In the genomic region with DNA sequence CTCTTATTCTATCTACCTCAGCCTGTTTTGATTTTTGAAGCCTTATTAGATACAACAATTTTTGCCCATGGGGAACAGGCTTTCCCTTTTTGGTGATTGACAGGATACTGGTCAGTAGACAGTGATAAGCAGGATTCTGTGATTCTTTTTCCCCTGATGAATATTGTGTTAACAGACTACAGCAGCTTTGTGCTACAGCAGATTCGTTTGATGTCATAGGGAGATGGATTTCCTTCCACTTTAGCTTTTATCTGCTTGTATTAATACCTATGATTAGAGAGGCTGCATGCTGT, we compare ENCODE assay signal across 17 cellular contexts.
DNase-seq lines count a peak whose midpoint lies in the region; ATAC-seq, FAIRE-seq and TF ChIP-seq lines count a peak whose summit lies in the region.
"Had no signal": no experiment of that assay in that cellular context is flagged by ENCODE, and none has a peak within 500 bp of the region (broad histone marks: within the 10 kb centered on the region; RNA-seq: fewer than 3 reads in every experiment).

No MANE protein-coding gene starts in this region.

- no peaks in the 10 kb centered on the region for H3K9me3 ChIP-seq in astrocyte (ENCODE audit: insufficient read depth, low read depth, low read length)
- no peaks in the 10 kb centered on the region for H3K9me3 ChIP-seq in kidney (ENCODE audit: control insufficient read depth in 1 of 2, low read length in 2 of 2)
- H3K9me3 ChIP-seq: A549 had no signal

- H3K79me2 ChIP-seq in astrocyte (ENCODE audit: insufficient read depth, low read length) = peaks cover 94% of the 10 kb centered on the region

- H3K36me3 Mint-ChIP-seq in CD14-positive monocyte (peaks cover 3 to 5% of the 10 kb centered on the region in 2 donors), astrocyte (ENCODE audit: low read depth, unreplicated experiment) (peaks cover 10% of the 10 kb centered on the region)
- H3K36me3 Mint-ChIP-seq in natural killer cell treated with Interleukin-12 subunit alpha and Interleukin-12 subunit beta and Interleukin-15 and Interleukin-18, amount 100 ng/mL, for 72 hours = peaks cover 4% of the 10 kb centered on the region

- H3K4me1 Mint-ChIP-seq in CD14-positive monocyte (peaks cover 85% of the 10 kb centered on the region), astrocyte (ENCODE audit: low read depth, unreplicated experiment) (peaks cover 69% of the 10 kb centered on the region)
- H3K4me1 Mint-ChIP-seq in natural killer cell treated with Interleukin-12 subunit alpha and Interleukin-12 subunit beta and Interleukin-15 and Interleukin-18, amount 100 ng/mL, for 72 hours (ENCODE audit: low read depth in 2 of 2) = peaks cover 37 to 57% of the 10 kb centered on the region in 2 donors

- no peak overlapping the region for H3K27ac ChIP-seq in astrocyte (ENCODE audit: low read depth, low read length)
- no peak overlapping the region for H3K27ac ChIP-seq in brain microvascular endothelial cell
- no peak overlapping the region for H3K27ac ChIP-seq in kidney (ENCODE audit: low read depth in 2 of 2, low read length in 2 of 2)
- H3K27ac ChIP-seq: A549, C4-2B had no signal

- no peaks in the 10 kb centered on the region for H3K36me3 ChIP-seq in astrocyte (ENCODE audit: insufficient read depth, low read length)
- H3K36me3 ChIP-seq in brain microvascular endothelial cell (replicated peaks) = no peaks in the 10 kb centered on the region
- H3K36me3 ChIP-seq in kidney (ENCODE audit: control insufficient read depth in 1 of 2, insufficient read depth in 2 of 2, low read length in 2 of 2) = no peaks in the 10 kb centered on the region

- H3K27ac Mint-ChIP-seq in CD14-positive monocyte (peak overlapping the region in 6 of 7 donors; percentile 46 to 97 (median 73)), astrocyte (ENCODE audit: unreplicated experiment) (peak overlapping the region; percentile 38)
- no peak overlapping the region for H3K27ac Mint-ChIP-seq in natural killer cell treated with Interleukin-12 subunit alpha and Interleukin-12 subunit beta and Interleukin-15 and Interleukin-18, amount 100 ng/mL, for 72 hours

- no peak overlapping the region for H2AFZ ChIP-seq in astrocyte (ENCODE audit: low read depth, low read length)

- peaks cover 12% of the 10 kb centered on the region for H3K4me1 ChIP-seq in astrocyte (ENCODE audit: insufficient read depth, low read length)
- peaks cover 0 to 4% of the 10 kb centered on the region in 2 donors for H3K4me1 ChIP-seq in kidney (ENCODE audit: control insufficient read depth in 1 of 2, insufficient read depth in 1 of 2, low read depth in 1 of 2, low read length in 2 of 2)

- in situ Hi-C loops in brain microvascular endothelial cell (cut with HindIII; ENCODE audit: low pct_ligation_motif_present, low sequenced_read_pairs) = no loop called here

- no peak overlapping the region for H3K4me2 ChIP-seq in astrocyte (ENCODE audit: low read length)
- H3K4me2 ChIP-seq: A549 had no signal

- no peak overlapping the region for H3K4me3 ChIP-seq in astrocyte (ENCODE audit: insufficient read depth, low read depth, low read length)
- no peak overlapping the region for H3K4me3 ChIP-seq in brain microvascular endothelial cell (ENCODE audit: low read depth, low read length)
- H3K4me3 ChIP-seq in kidney (ENCODE audit: low read length in 2 of 2) = no peak overlapping the region
- H3K4me3 ChIP-seq: A549 had no signal

- no peak for FAIRE-seq in astrocyte (lab: Jason Lieb, UNC)
- FAIRE-seq in kidney (lab: Jason Lieb, UNC) = no peak
- FAIRE-seq: A549 had no signal

- TF ChIP-seq CTCF in CD14-positive monocyte (IDR thresholded peaks at IDR 0.05) = no peak
- TF ChIP-seq CTCF in astrocyte (IDR thresholded peaks at IDR 0.05; ENCODE audit: insufficient read depth, low read depth, low read length) = no peak
- TF ChIP-seq CTCF in brain microvascular endothelial cell (IDR thresholded peaks at IDR 0.05; ENCODE audit: low read depth, low read length, missing control alignments) = no peak
- no peak for TF ChIP-seq CTCF in kidney (IDR thresholded peaks at IDR 0.05; ENCODE audit: borderline replicate concordance, extremely low read depth, insufficient read depth)

- H3K27me3 ChIP-seq in astrocyte (ENCODE audit: insufficient read depth, low read length) (no peaks in the 10 kb centered on the region), brain microvascular endothelial cell (replicated peaks) (no peaks in the 10 kb centered on the region)

- H3K4me3 Mint-ChIP-seq in CD14-positive monocyte = no peak overlapping the region
- H3K4me3 Mint-ChIP-seq in astrocyte (ENCODE audit: unreplicated experiment) = no peak overlapping the region
- H3K4me3 Mint-ChIP-seq in natural killer cell treated with Interleukin-12 subunit alpha and Interleukin-12 subunit beta and Interleukin-15 and Interleukin-18, amount 100 ng/mL, for 72 hours = no peak overlapping the region

- intact Hi-C loops in CD14-positive monocyte (cut with micrococcal nuclease) = no loop called here
- intact Hi-C loops in kidney (cut with DNase I) = no loop called here

- peaks cover 0 to 2% (median 0%) of the 10 kb centered on the region in 7 donors for H3K9me3 Mint-ChIP-seq in CD14-positive monocyte
- H3K9me3 Mint-ChIP-seq in astrocyte (ENCODE audit: unreplicated experiment) = no peaks in the 10 kb centered on the region
- peaks cover 3% of the 10 kb centered on the region for H3K9me3 Mint-ChIP-seq in natural killer cell treated with Interleukin-12 subunit alpha and Interleukin-12 subunit beta and Interleukin-15 and Interleukin-18, amount 100 ng/mL, for 72 hours

- H4K20me1 ChIP-seq in astrocyte (ENCODE audit: insufficient read depth, low read length) = peaks cover 94% of the 10 kb centered on the region

- ATAC-seq in GM19452 (IDR thresholded peaks at IDR 0.05; ENCODE audit: unreplicated experiment) = peak; percentile 10
- no peak for ATAC-seq in natural killer cell treated with Interleukin-12 subunit alpha and Interleukin-12 subunit beta and Interleukin-15 and Interleukin-18, amount 100 ng/mL, for 72 hours
- ATAC-seq: Panc1 had no signal

- H3K9ac ChIP-seq in astrocyte (ENCODE audit: low read length) (no peak overlapping the region), kidney (ENCODE audit: low read length in 2 of 2) (no peak overlapping the region)

- no peak for DNase-seq in CD14-positive monocyte (ENCODE audit: low spot score)
- peak; percentile 57 for DNase-seq in NCI-H2227 treated with DMSO at 0.1 percent for 48 hours (lab: John Stamatoyannopoulos, UW)
- DNase-seq in astrocyte (ENCODE audit: low read depth) = no peak
- no peak for DNase-seq in brain microvascular endothelial cell
- DNase-seq in kidney = no peak
- no peak for DNase-seq in inferior parietal cortex (ENCODE audit: extremely low spot score)
- no peak for DNase-seq in natural killer cell treated with Interleukin-12 subunit alpha and Interleukin-12 subunit beta and Interleukin-15 and Interleukin-18, amount 100 ng/mL, for 72 hours (ENCODE audit: low spot score)
- DNase-seq: DMS153, EL, H7, NCI-H1436 treated with DMSO at 0.1 percent for 48 hours, NCI-H2081, NCI-H526 had no signal

- H3K27me3 Mint-ChIP-seq in CD14-positive monocyte (ENCODE audit: low read depth in 3 of 3) = no peaks in the 10 kb centered on the region
- no peaks in the 10 kb centered on the region for H3K27me3 Mint-ChIP-seq in astrocyte (ENCODE audit: low read depth, unreplicated experiment)
- no peaks in the 10 kb centered on the region for H3K27me3 Mint-ChIP-seq in natural killer cell treated with Interleukin-12 subunit alpha and Interleukin-12 subunit beta and Interleukin-15 and Interleukin-18, amount 100 ng/mL, for 72 hours

Comparison
In these comparisons a context has a peak if more than half of its experiments do, and no peak if none do; other contexts are left out.
1. H3K27ac Mint-ChIP-seq: peak in CD14-positive monocyte (6 of 7) and astrocyte (single experiment); none in natural killer cell treated with Interleukin-12 subunit alpha and Interleukin-12 subunit beta and Interleukin-15 and Interleukin-18, amount 100 ng/mL, for 72 hours (0 of 2).